Comparison of ENCODE assay signal across 22 cellular contexts in genomic region chr15:25687689-25688088, GRCh38.
"Had no signal": no experiment of that assay in that cellular context is flagged by ENCODE, and none has a peak within 500 bp of the region (broad histone marks: within the 10 kb centered on the region; RNA-seq: fewer than 3 reads in every experiment).

No MANE protein-coding gene starts in this region.

- H3K4me3 ChIP-seq: MG63, SJSA1, SK-N-MC had no signal

- DNase-seq: IMR-90, Karpas-422, KG1, MG63, NCI-H1092, NCI-H1436, NCI-H187, NCI-H2029, NCI-H2081 treated with DMSO at 0.1 percent for 48 hours, NCI-H2171, NCI-H226, NCI-H446, NCI-H510A, NCI-H524 treated with DMSO at 0.1 percent for 48 hours, NCI-H69, NCI-H774, SIG-M5 had no signal

- H3K27ac ChIP-seq: RWPE1, SJSA1, SK-N-MC had no signal

- H3K27me3 ChIP-seq: MG63, SJSA1 had no signal

- ATAC-seq: HepG2, Right ventricle myocardium inferior had no signal

- H3K36me3 ChIP-seq: MG63 had no signal

- H3K9me3 ChIP-seq: MG63, SJSA1 had no signal
